5 cellular contexts compared by ENCODE assay signal in genomic region chrX:42414057-42414456, GRCh38.
"Had no signal": no experiment of that assay in that cellular context is flagged by ENCODE, and none has a peak within 500 bp of the region (broad histone marks: within the 10 kb centered on the region; RNA-seq: fewer than 3 reads in every experiment).

No MANE protein-coding gene starts in this region.

- H3K27ac ChIP-seq: HL-60 had no signal

- ATAC-seq: HepG2, K562 had no signal

- H3K27ac Mint-ChIP-seq: IgD-negative memory B cell had no signal

- H3K4me3 Mint-ChIP-seq: IgD-negative memory B cell had no signal

- DNase-seq: IMR-90 had no signal

- H3K4me3 ChIP-seq: K562 had no signal
